In genomic region chr2:196413821-196414274, GRCh38 we compare ENCODE assay signal across 9 cellular contexts.
DNase-seq lines count a peak whose midpoint lies in the region; ATAC-seq and TF ChIP-seq lines count a peak whose summit lies in the region.
"Had no signal": no experiment of that assay in that cellular context is flagged by ENCODE, and none has a peak within 500 bp of the region (broad histone marks: within the 10 kb centered on the region; RNA-seq: fewer than 3 reads in every experiment).

No MANE protein-coding gene starts in this region.

- BruUV-seq in MCF 10A (replicated peaks; lab: Mats Ljungman, UMichigan) = no TSS peak

- H3K36me3 Mint-ChIP-seq in MCF 10A (ENCODE audit: insufficient read depth, unreplicated experiment) = no peaks in the 10 kb centered on the region

- CTCF ChIA-PET in MCF 10A (lab: Yijun Ruan, JAX) = interaction anchor here (1.2 kb wide), 1 partner anchor 18 kb away, joined by 3 read pairs; no protein-coding TSS in a partner anchor

- no peaks in the 10 kb centered on the region for H3K27me3 Mint-ChIP-seq in MCF 10A (ENCODE audit: insufficient read depth, unreplicated experiment)

- no peak overlapping the region for H3K27ac Mint-ChIP-seq in MCF 10A (ENCODE audit: low read depth, unreplicated experiment)

- H3K27ac ChIP-seq in temporal lobe (ENCODE audit: low read depth, low read length) = peak overlapping the region; percentile 33

- POLR2A ChIA-PET in MCF 10A (lab: Yijun Ruan, JAX) = interaction anchor here (1.1 kb wide), 1 partner anchor 15 kb away, joined by 3 read pairs; no protein-coding TSS in a partner anchor

- peak; percentile 36 for ATAC-seq in HG03066 (IDR thresholded peaks at IDR 0.05; ENCODE audit: low read depth, unreplicated experiment)
- ATAC-seq in HG03571 (IDR thresholded peaks at IDR 0.05; ENCODE audit: unreplicated experiment) = no peak

- no peaks in the 10 kb centered on the region for H3K9me3 Mint-ChIP-seq in MCF 10A (ENCODE audit: unreplicated experiment)

- TF ChIP-seq CTCF in MCF 10A (IDR thresholded peaks at IDR 0.05; ENCODE audit: unreplicated experiment) = no peak

- H3K4me1 Mint-ChIP-seq in MCF 10A (ENCODE audit: insufficient read depth, unreplicated experiment) = no peaks in the 10 kb centered on the region

- intact Hi-C loops in MCF 10A (cut with micrococcal nuclease) = no loop called here

- no peak overlapping the region for H3K4me3 Mint-ChIP-seq in MCF 10A (ENCODE audit: unreplicated experiment)

- DNase-seq in NCI-H2227 (lab: John Stamatoyannopoulos, UW; ENCODE audit: unreplicated experiment) (peak; percentile 32), NCI-H2227 treated with DMSO at 0.1 percent for 48 hours (lab: John Stamatoyannopoulos, UW) (no peak), dermis blood vessel endothelial cell (peak; percentile 57), GM19240 (ENCODE audit: insufficient read length, low spot score) (no peak), MCF 10A (ENCODE audit: unreplicated experiment) (no peak)
- DNase-seq: activated CD4-positive, alpha-beta T cell treated with anti-CD3 and anti-CD28 coated beads for 1 hour had no signal

Comparison
In these comparisons a context has a peak if more than half of its experiments do, and no peak if none do; other contexts are left out.
1. DNase-seq: peak in NCI-H2227 (single experiment) and dermis blood vessel endothelial cell (single experiment); none in NCI-H2227 treated with DMSO at 0.1 percent for 48 hours (single experiment), GM19240 (single experiment) and MCF 10A (single experiment).